8 cellular contexts compared by ENCODE assay signal in the genomic region with DNA sequence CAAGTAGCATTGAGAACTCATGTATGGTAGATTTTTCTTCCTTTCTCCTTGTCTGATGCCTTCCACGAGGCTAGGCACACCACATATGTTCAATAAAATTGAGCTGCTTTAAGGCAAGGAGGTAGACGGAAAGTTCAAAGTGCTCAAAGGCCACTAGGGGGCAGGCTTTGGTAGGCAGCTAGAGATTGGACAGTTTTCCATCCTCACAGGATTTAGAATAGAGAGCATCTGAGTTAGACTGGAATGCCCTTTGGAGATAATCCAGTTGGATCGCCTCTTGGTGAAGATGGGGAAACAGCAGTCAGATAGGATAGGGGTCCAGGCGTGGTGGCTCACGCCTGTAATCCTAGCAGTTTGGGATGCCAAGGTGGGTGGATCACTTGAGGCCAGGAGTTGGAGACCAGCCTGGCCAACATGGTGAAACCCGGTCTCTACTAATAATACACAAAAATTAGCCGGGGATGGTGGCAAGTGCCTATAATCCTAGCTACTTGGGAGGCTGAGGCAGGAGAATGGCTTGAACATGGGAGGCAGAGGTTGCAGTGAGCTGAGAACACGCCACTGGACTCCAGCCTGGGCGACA. TPM values are rescaled to one million over a fixed set of nuclear protein-coding genes. Genes with fewer than 3 reads are reported as not detected.
DNase-seq lines count a peak whose midpoint lies in the region; ATAC-seq and TF ChIP-seq lines count a peak whose summit lies in the region.

No MANE protein-coding gene starts in this region.

- WGBS in prostate gland, result 39% methylated on average over 8 of the region's 9 CpGs

- H3K4me1 Mint-ChIP-seq in activated naive CD8-positive, alpha-beta T cell treated with anti-CD3 and anti-CD28 coated beads for 36 hours, result peaks cover 36% of the 10 kb centered on the region

- in situ Hi-C loops in G401 (cut with HindIII; ENCODE audit: low sequenced_read_pairs), result no loop called here

- H3K9me3 Mint-ChIP-seq in activated naive CD8-positive, alpha-beta T cell treated with anti-CD3 and anti-CD28 coated beads for 36 hours, result no peaks in the 10 kb centered on the region

- no peak for TF ChIP-seq POLR2A in prostate gland (IDR thresholded peaks at IDR 0.05)

- H3K27ac ChIP-seq in prostate gland, result no peak overlapping the region

- H3K27me3 ChIP-seq in prostate gland (replicated peaks; ENCODE audit: insufficient read depth), result no peaks in the 10 kb centered on the region

- H3K27ac Mint-ChIP-seq in activated naive CD8-positive, alpha-beta T cell treated with anti-CD3 and anti-CD28 coated beads for 36 hours, result peak overlapping the region; percentile 31

- DNase-seq in G401 (ENCODE audit: low spot score), result peak; percentile 77
- DNase-seq in LNCaP clone FGC (ENCODE audit: low read depth), result peak; percentile 14
- DNase-seq in SHP77 (lab: John Stamatoyannopoulos, UW), result peak; percentile 25 to 38
- DNase-seq in activated naive CD8-positive, alpha-beta T cell treated with anti-CD3 and anti-CD28 coated beads for 36 hours, result peak; percentile 33
- DNase-seq in Right ventricle myocardium superior, result peak; percentile 44
- peak; percentile 51 for DNase-seq in prostate gland (ENCODE audit: low spot score)

- H3K4me3 Mint-ChIP-seq in activated naive CD8-positive, alpha-beta T cell treated with anti-CD3 and anti-CD28 coated beads for 36 hours, result no peak overlapping the region

- no peaks in the 10 kb centered on the region for H3K4me1 ChIP-seq in prostate gland (replicated peaks)

- no peaks in the 10 kb centered on the region for H3K27me3 Mint-ChIP-seq in activated naive CD8-positive, alpha-beta T cell treated with anti-CD3 and anti-CD28 coated beads for 36 hours

- TF ChIP-seq CTCF in LNCaP clone FGC (IDR thresholded peaks at IDR 0.05; ENCODE audit: control insufficient read depth, extremely low read depth, insufficient read depth) (peak; percentile 77), prostate gland (IDR thresholded peaks at IDR 0.05) (peak in 3 of 4 experiments; percentile 63 to 68 (median 67))

- intact Hi-C loops in Right ventricle myocardium superior (cut with DNase I), result loop anchor here (5.0 kb wide), 2 partner anchors 42 to 107 kb away; no protein-coding TSS in a partner anchor
- intact Hi-C loops in prostate gland (cut with DNase I), result loop anchor here (5.0 kb wide), 2 partner anchors 42 to 112 kb away; no protein-coding TSS in a partner anchor

- ATAC-seq in Right ventricle myocardium superior (ENCODE audit: poor library complexity), result peak; percentile 82
- ATAC-seq in GM21447 (IDR thresholded peaks at IDR 0.05; ENCODE audit: unreplicated experiment), result no peak
- no peak for ATAC-seq in HG02610 (IDR thresholded peaks at IDR 0.05; ENCODE audit: unreplicated experiment)

- no peaks in the 10 kb centered on the region for H3K36me3 ChIP-seq in prostate gland

- peaks cover 6% of the 10 kb centered on the region for H3K36me3 Mint-ChIP-seq in activated naive CD8-positive, alpha-beta T cell treated with anti-CD3 and anti-CD28 coated beads for 36 hours

- no peak overlapping the region for H3K4me3 ChIP-seq in LNCaP clone FGC (ENCODE audit: low read depth, low read length)
- H3K4me3 ChIP-seq in prostate gland, result no peak overlapping the region

- H3K9me3 ChIP-seq in prostate gland, result no peaks in the 10 kb centered on the region

RNA-seq across cellular contexts. Expression of gene ELF4, which starts 30.4 kb away (rescaled TPM):
- total RNA-seq in G401 (2014; rRNA removed; shearing (Covaris generic)), result 8.4 and 16.1 TPM in 2 replicates
- total RNA-seq in activated naive CD8-positive, alpha-beta T cell treated with anti-CD3 and anti-CD28 coated beads for 36 hours, result 10 to 100 TPM; 17.3 to 17.6 TPM
- total RNA-seq in Right ventricle myocardium superior, result 2.0 TPM
- 1 to 10 TPM; 6.5 to 6.9 TPM for total RNA-seq in prostate gland

Comparison
In these comparisons a context has a peak if more than half of its experiments do, and no peak if none do; other contexts are left out.
1. DNase-seq: peak in every context shown above with its lines; median percentile 77 in G401; 51 in prostate gland; 44 in Right ventricle myocardium superior; 33 in activated naive CD8-positive, alpha-beta T cell treated with anti-CD3 and anti-CD28 coated beads for 36 hours; 32 in SHP77; 14 in LNCaP clone FGC.